In genomic region chr1:2334366-2334765, GRCh38 we compare ENCODE assay signal across 23 cellular contexts. TPM values are rescaled to one million over a fixed set of nuclear protein-coding genes. Genes with fewer than 3 reads are reported as not detected.
DNase-seq lines count a peak whose midpoint lies in the region; ATAC-seq and TF ChIP-seq lines count a peak whose summit lies in the region.
"Had no signal": no experiment of that assay in that cellular context is flagged by ENCODE, and none has a peak within 500 bp of the region (broad histone marks: within the 10 kb centered on the region; RNA-seq: fewer than 3 reads in every experiment).

No MANE protein-coding gene starts in this region.

- POLR2A ChIA-PET in RWPE1 (lab: Yijun Ruan, JAX; ENCODE audit: low non-redundant PET) (no interaction called here), Caco-2 (lab: Charles Lee) (no interaction called here)

- H3K4me3 Mint-ChIP-seq in chondrocyte (ENCODE audit: unreplicated experiment) (no peak overlapping the region), mesothelial cell of epicardium (no peak overlapping the region), Caco-2 (ENCODE audit: unreplicated experiment) (no peak overlapping the region)
- H3K4me3 Mint-ChIP-seq: CD4-positive, alpha-beta memory T cell; GM23338; H9 had no signal

- H3K27me3 Mint-ChIP-seq in chondrocyte (ENCODE audit: low read depth) (no peaks in the 10 kb centered on the region), mesothelial cell of epicardium (ENCODE audit: low read depth) (no peaks in the 10 kb centered on the region), Caco-2 (ENCODE audit: insufficient read depth, unreplicated experiment) (no peaks in the 10 kb centered on the region)
- H3K27me3 Mint-ChIP-seq: CD4-positive, alpha-beta memory T cell had no signal

- peak overlapping the region; percentile 99 for H3K27ac ChIP-seq in RWPE1
- peak overlapping the region; percentile 29 for H3K27ac ChIP-seq in vagina
- H3K27ac ChIP-seq in gastroesophageal sphincter: no peak overlapping the region
- H3K27ac ChIP-seq: A549; BLaER1 treated with 17β-estradiol and CSF1 and Interleukin-3, amounts not matched to agents 10 nM and 100 nM; KMS-11; SK-N-MC had no signal

- no peak for TF ChIP-seq EP300 in gastroesophageal sphincter (IDR thresholded peaks at IDR 0.05)

- no TSS peak for BruUV-seq in Caco-2 (replicated peaks; lab: Mats Ljungman, UMichigan)

- H3K36me3 ChIP-seq in vagina (no peaks in the 10 kb centered on the region), Caco-2 (ENCODE audit: control insufficient read depth, insufficient read depth, low read length) (no peaks in the 10 kb centered on the region), gastroesophageal sphincter (no peaks in the 10 kb centered on the region)
- H3K36me3 ChIP-seq: BLaER1 treated with 17β-estradiol and CSF1 and Interleukin-3, amounts not matched to agents 10 nM and 100 nM had no signal

- H3K4me1 Mint-ChIP-seq in chondrocyte (ENCODE audit: low read depth) (peaks cover 27% of the 10 kb centered on the region), mesothelial cell of epicardium (peaks cover 50% of the 10 kb centered on the region), Caco-2 (ENCODE audit: low read depth, unreplicated experiment) (no peaks in the 10 kb centered on the region)
- H3K4me1 Mint-ChIP-seq: CD4-positive, alpha-beta memory T cell; GM23338 had no signal

- CTCF ChIA-PET in RWPE1 (lab: Yijun Ruan, JAX) (no interaction called here), Caco-2 (lab: Charles Lee) (no interaction called here)

- H3K27ac Mint-ChIP-seq in chondrocyte (ENCODE audit: unreplicated experiment): peak overlapping the region; percentile 49
- peak overlapping the region; percentile 76 for H3K27ac Mint-ChIP-seq in mesothelial cell of epicardium
- H3K27ac Mint-ChIP-seq in Caco-2 (ENCODE audit: unreplicated experiment): no peak overlapping the region
- H3K27ac Mint-ChIP-seq: CD4-positive, alpha-beta memory T cell had no signal

- H3K4me1 ChIP-seq in vagina (peaks cover 38% of the 10 kb centered on the region), Caco-2 (0 out of 2 replicates have a peak, but pooled peaks cover 3% of the 10 kb centered on the region), gastroesophageal sphincter (peaks cover 2 to 23% (median 21%) of the 10 kb centered on the region in 3 donors)

- H3K9me3 Mint-ChIP-seq in chondrocyte (ENCODE audit: low read depth) (no peaks in the 10 kb centered on the region), mesothelial cell of epicardium (no peaks in the 10 kb centered on the region), Caco-2 (ENCODE audit: unreplicated experiment) (no peaks in the 10 kb centered on the region)
- H3K9me3 Mint-ChIP-seq: CD4-positive, alpha-beta memory T cell had no signal

- DNase-seq in RWPE1 (ENCODE audit: low spot score): peak; percentile 41
- DNase-seq in chondrocyte (ENCODE audit: low spot score): no peak
- no peak for DNase-seq in mesothelial cell of epicardium (ENCODE audit: low spot score in 2 of 2, unreplicated experiment in 2 of 2)
- no peak for DNase-seq in vagina (ENCODE audit: extremely low spot score in 2 of 2)
- no peak for DNase-seq in Caco-2
- DNase-seq: AML-193; CD4-positive, alpha-beta memory T cell; COR-L47; H9; NCI-H1092 treated with DMSO at 0.1 percent for 48 hours; NCI-H1436; NCI-H187 treated with DMSO at 0.1 percent for 48 hours; NCI-H526; NCI-H82; SIG-M5 had no signal

- H3K4me3 ChIP-seq in vagina (no peak overlapping the region), Caco-2 (ENCODE audit: low read depth, low read length) (no peak overlapping the region), gastroesophageal sphincter (no peak overlapping the region)
- H3K4me3 ChIP-seq: A549; BLaER1 treated with 17β-estradiol and CSF1 and Interleukin-3, amounts not matched to agents 10 nM and 100 nM; GM23338; SK-N-MC had no signal

- H3K9me3 ChIP-seq in vagina: no peaks in the 10 kb centered on the region
- H3K9me3 ChIP-seq in Caco-2: no peaks in the 10 kb centered on the region
- no peaks in the 10 kb centered on the region for H3K9me3 ChIP-seq in gastroesophageal sphincter
- H3K9me3 ChIP-seq: A549; BLaER1 treated with 17β-estradiol and CSF1 and Interleukin-3, amounts not matched to agents 10 nM and 100 nM had no signal

- intact Hi-C loops in vagina (cut with DNase I) (no loop called here), Caco-2 (cut with micrococcal nuclease; ENCODE audit: unreplicated experiment) (no loop called here)

- ATAC-seq in GM19328 (IDR thresholded peaks at IDR 0.05; ENCODE audit: unreplicated experiment) (no peak), gastroesophageal sphincter (no peak)
- ATAC-seq: A549, GM23338, Panc1 had no signal

- TF ChIP-seq POLR2A in vagina (IDR thresholded peaks at IDR 0.05) (no peak), gastroesophageal sphincter (IDR thresholded peaks at IDR 0.05) (no peak)

- H3K27me3 ChIP-seq in vagina: no peaks in the 10 kb centered on the region
- no peaks in the 10 kb centered on the region for H3K27me3 ChIP-seq in Caco-2 (replicated peaks; ENCODE audit: control insufficient read depth, insufficient read depth, low read length)
- no peaks in the 10 kb centered on the region for H3K27me3 ChIP-seq in gastroesophageal sphincter

- 100% methylated on average over 3 of the region's 21 CpGs; no CpG with 5 or more reads in 1 of the 2 donors for WGBS in gastroesophageal sphincter (ENCODE audit: low coverage in 1 of 2), 2 donors

- H3K36me3 Mint-ChIP-seq in chondrocyte (ENCODE audit: low read depth): no peaks in the 10 kb centered on the region
- no peaks in the 10 kb centered on the region for H3K36me3 Mint-ChIP-seq in mesothelial cell of epicardium
- H3K36me3 Mint-ChIP-seq in Caco-2 (ENCODE audit: insufficient read depth, unreplicated experiment): no peaks in the 10 kb centered on the region
- H3K36me3 Mint-ChIP-seq: CD4-positive, alpha-beta memory T cell had no signal

- TF ChIP-seq CTCF in RWPE1 (conservative IDR thresholded peaks at IDR 0.05; ENCODE audit: low read depth) (no peak), chondrocyte (IDR thresholded peaks at IDR 0.05) (no peak), mesothelial cell of epicardium (IDR thresholded peaks at IDR 0.05; ENCODE audit: unreplicated experiment) (no peak), vagina (IDR thresholded peaks at IDR 0.05) (no peak), Caco-2 (IDR thresholded peaks at IDR 0.05; ENCODE audit: insufficient read depth in 1 of 2, low read depth in 1 of 2, low read length in 1 of 2, severe bottlenecking in 1 of 2, unreplicated experiment in 1 of 2) (no peak), gastroesophageal sphincter (IDR thresholded peaks at IDR 0.05) (no peak)

RNA-seq across cellular contexts. Expression of gene MORN1, which starts 57.0 kb away (rescaled TPM):
- total RNA-seq in chondrocyte (6.7 to 10.0 TPM (median 8.1 TPM) in 3 replicates), mesothelial cell of epicardium (21.6 to 25.0 TPM (median 24.3 TPM) in 3 replicates), vagina (11.8 TPM), Caco-2 (2022) (8.6 and 9.1 TPM in 2 replicates), gastroesophageal sphincter (10 to 100 TPM in 1 of 4 donors, 1 to 10 TPM in 3; 5.0 to 14.6 (median 9.2) TPM)

RNA-seq across cellular contexts. Expression of gene RER1, which starts 57.3 kb away (rescaled TPM):
- total RNA-seq in chondrocyte (158 to 177 TPM (median 175 TPM) in 3 replicates), mesothelial cell of epicardium (94.5 to 103 TPM (median 95.1 TPM) in 3 replicates), vagina (49.6 TPM), Caco-2 (2022) (136 and 141 TPM in 2 replicates), gastroesophageal sphincter (10 to 100 TPM; 54.4 to 78.6 (median 69.8) TPM)

Comparison
In these comparisons a context has a peak if more than half of its experiments do, and no peak if none do; other contexts are left out.
1. H3K27ac ChIP-seq: peak in RWPE1 (single experiment) and vagina (single experiment); none in gastroesophageal sphincter (0 of 4).